ENCODE assay signal across 20 cellular contexts in genomic region chr1:6133146-6133895, GRCh38. TPM values are rescaled to one million over a fixed set of nuclear protein-coding genes. Genes with fewer than 3 reads are reported as not detected.
"Had no signal": no experiment of that assay in that cellular context is flagged by ENCODE, and none has a peak within 500 bp of the region (broad histone marks: within the 10 kb centered on the region; RNA-seq: fewer than 3 reads in every experiment).

No MANE protein-coding gene starts in this region.

- H3K36me3 Mint-ChIP-seq: mesothelial cell of epicardium had no signal

- FAIRE-seq: endometrium, keratinocyte, small intestine had no signal

- H3K4me1 ChIP-seq: esophagus squamous epithelium, gastroesophageal sphincter, psoas muscle, uterus had no signal

- H3K9me3 ChIP-seq: psoas muscle, uterus had no signal

- DNase-seq: effector memory CD4-positive, alpha-beta T cell; esophagus squamous epithelium; foreskin fibroblast; left colon; retina; small intestine; stimulated activated CD4-positive, alpha-beta T cell treated with anti-CD3 and anti-CD28 coated beads, Interleukin-2, amount 100 ng/mL, for 48 hours; stimulated activated naive CD4-positive, alpha-beta T cell treated with Interleukin-2 at 50 U/mL for 16 hours; trophoblast cell; uterus had no signal

- H3K4me1 Mint-ChIP-seq: central memory CD8-positive, alpha-beta T cell; mesothelial cell of epicardium; nephron had no signal

- H3K27me3 ChIP-seq: uterus had no signal

- H3K9me3 Mint-ChIP-seq: central memory CD8-positive, alpha-beta T cell had no signal

- H3K4me3 Mint-ChIP-seq: central memory CD8-positive, alpha-beta T cell; memory B cell; mesothelial cell of epicardium; nephron had no signal

- H3K27ac ChIP-seq: epithelial cell of prostate, esophagus squamous epithelium, gastroesophageal sphincter, psoas muscle, uterus had no signal

- H3K36me3 ChIP-seq: esophagus squamous epithelium, gastroesophageal sphincter, uterus had no signal

- H3K4me3 ChIP-seq: esophagus squamous epithelium, gastroesophageal sphincter, psoas muscle, uterus had no signal

- ATAC-seq: gastroesophageal sphincter, left colon, psoas muscle had no signal

- H3K27ac Mint-ChIP-seq: memory B cell, mesothelial cell of epicardium, nephron had no signal

RNA-seq across cellular contexts. Expression of gene CHD5, which starts 46.8 kb away (rescaled TPM):
- total RNA-seq: myocyte had no signal
